23 cellular contexts compared by ENCODE assay signal in genomic region chr13:68506888-68507551, GRCh38.
"Had no signal": no experiment of that assay in that cellular context is flagged by ENCODE, and none has a peak within 500 bp of the region (broad histone marks: within the 10 kb centered on the region; RNA-seq: fewer than 3 reads in every experiment).

No MANE protein-coding gene starts in this region.

- H2AFZ ChIP-seq: hepatocyte, parathyroid adenoma had no signal

- H3K4me3 ChIP-seq: breast epithelium, gastroesophageal sphincter, hepatocyte, mucosa of descending colon, right atrium auricular region, thoracic aorta had no signal

- H3K9me3 ChIP-seq: breast epithelium, gastroesophageal sphincter, mucosa of descending colon, right atrium auricular region, thoracic aorta had no signal

- H3K79me2 ChIP-seq: hepatocyte, parathyroid adenoma had no signal

- H3K4me2 ChIP-seq: hepatocyte had no signal

- H3K27ac ChIP-seq: breast epithelium, gastroesophageal sphincter, hepatocyte, parathyroid adenoma, right atrium auricular region, thoracic aorta had no signal

- ATAC-seq: activated naive CD8-positive, alpha-beta T cell treated with anti-CD3 and anti-CD28 coated beads, Interleukin-2, amount 50 U/mL, for 24 hours; activated T-helper 17 cell treated with anti-CD3 and anti-CD28 coated beads, Interleukin-2, amount 50 U/mL, for 72 hours; gastroesophageal sphincter; left ventricle myocardium superior; mucosa of descending colon; natural killer cell treated with Interleukin-12 subunit alpha and Interleukin-12 subunit beta and Interleukin-15 and Interleukin-18, amount 100 ng/mL, for 72 hours; T-cell had no signal

- H3K9ac ChIP-seq: parathyroid adenoma had no signal

- H3K27me3 ChIP-seq: breast epithelium, gastroesophageal sphincter, hepatocyte, right atrium auricular region had no signal

- DNase-seq: activated CD4-positive, alpha-beta memory T cell treated with anti-CD3 and anti-CD28 coated beads for 36 hours; activated CD4-positive, alpha-beta T cell treated with anti-CD3 and anti-CD28 coated beads for 4 hours; activated CD8-positive, alpha-beta memory T cell treated with anti-CD3 and anti-CD28 coated beads, Interleukin-2, amount 50 U/mL, for 48 hours; activated gamma-delta T cell treated with Interleukin-2 at 50 U/mL for 16 hours; activated naive CD8-positive, alpha-beta T cell treated with anti-CD3 and anti-CD28 coated beads, Interleukin-2, amount 50 U/mL, for 24 hours; activated T-cell treated with anti-CD3 and anti-CD28 coated beads, Interleukin-2, amount 50 U/mL, for 24 hours; amygdala; central memory CD4-positive, alpha-beta T cell; islet precursor cell; left ventricle myocardium superior; mucosa of descending colon; nucleus accumbens; stimulated activated CD4-positive, alpha-beta T cell treated with anti-CD3 and anti-CD28 coated beads, Interleukin-15, amount 100 ng/mL, for 24 hours; stimulated activated CD4-positive, alpha-beta T cell treated with anti-CD3 and anti-CD28 coated beads, Interleukin-2, amount 100 ng/mL, for 24 hours; T-cell had no signal

- H3K4me1 ChIP-seq: breast epithelium, gastroesophageal sphincter, parathyroid adenoma, right atrium auricular region had no signal

- H3K36me3 ChIP-seq: breast epithelium, gastroesophageal sphincter, right atrium auricular region, thoracic aorta had no signal
